Comparison of ENCODE assay signal across 8 cellular contexts in genomic region chr22:24400726-24401596, GRCh38. TPM values are rescaled to one million over a fixed set of nuclear protein-coding genes. Genes with fewer than 3 reads are reported as not detected.
DNase-seq lines count a peak whose midpoint lies in the region; TF ChIP-seq lines count a peak whose summit lies in the region.

No MANE protein-coding gene starts in this region.

- POLR2A ChIA-PET in CD8-positive, alpha-beta memory T cell (lab: Charles Lee), result no interaction called here

- H3K27me3 Mint-ChIP-seq in CD8-positive, alpha-beta memory T cell, result no peaks in the 10 kb centered on the region
- no peaks in the 10 kb centered on the region for H3K27me3 Mint-ChIP-seq in mesothelial cell of epicardium (ENCODE audit: low read depth)
- peaks cover 10% of the 10 kb centered on the region for H3K27me3 Mint-ChIP-seq in endothelial cell (ENCODE audit: unreplicated experiment)

- no peaks in the 10 kb centered on the region for H3K4me1 ChIP-seq in CD8-positive, alpha-beta memory T cell (ENCODE audit: insufficient read depth, low read length)
- H3K4me1 ChIP-seq in adipocyte (ENCODE audit: control insufficient read depth, insufficient read depth, low read length), result peaks cover 34% of the 10 kb centered on the region

- H3K27ac Mint-ChIP-seq in CD8-positive, alpha-beta memory T cell, result peak overlapping the region; percentile 4 to 88 (median 70)
- H3K27ac Mint-ChIP-seq in mesothelial cell of epicardium (peak overlapping the region; percentile 0), endothelial cell (ENCODE audit: unreplicated experiment) (no peak overlapping the region)

- H3K4me3 Mint-ChIP-seq in CD8-positive, alpha-beta memory T cell, result peak overlapping the region; percentile 6 to 85 (median 79)
- H3K4me3 Mint-ChIP-seq in mesothelial cell of epicardium (no peak overlapping the region), endothelial cell (ENCODE audit: unreplicated experiment) (no peak overlapping the region)

- peaks cover under 1 to 70% (median 9%) of the 10 kb centered on the region in 3 donors for H3K36me3 Mint-ChIP-seq in CD8-positive, alpha-beta memory T cell
- H3K36me3 Mint-ChIP-seq in mesothelial cell of epicardium (peaks cover 24% of the 10 kb centered on the region), endothelial cell (ENCODE audit: low read depth, unreplicated experiment) (peaks cover 40% of the 10 kb centered on the region)

- H3K36me3 ChIP-seq in CD8-positive, alpha-beta memory T cell (ENCODE audit: insufficient read depth, low read length), result peaks cover 1% of the 10 kb centered on the region
- H3K36me3 ChIP-seq in H7 (replicated peaks; ENCODE audit: control insufficient read depth, insufficient read depth, low read length) (peaks cover 5% of the 10 kb centered on the region), adipocyte (ENCODE audit: control insufficient read depth, insufficient read depth, low read length, severe bottlenecking) (peaks cover 24% of the 10 kb centered on the region)

- no peaks in the 10 kb centered on the region for H3K9me3 Mint-ChIP-seq in CD8-positive, alpha-beta memory T cell
- no peaks in the 10 kb centered on the region for H3K9me3 Mint-ChIP-seq in mesothelial cell of epicardium
- no peaks in the 10 kb centered on the region for H3K9me3 Mint-ChIP-seq in endothelial cell (ENCODE audit: unreplicated experiment)

- TF ChIP-seq CTCF in mesothelial cell of epicardium (IDR thresholded peaks at IDR 0.05; ENCODE audit: unreplicated experiment) (no peak), endothelial cell (IDR thresholded peaks at IDR 0.05; ENCODE audit: unreplicated experiment) (no peak)

- no peaks in the 10 kb centered on the region for H3K9me3 ChIP-seq in CD8-positive, alpha-beta memory T cell (ENCODE audit: low read length)
- no peaks in the 10 kb centered on the region for H3K9me3 ChIP-seq in adipocyte (ENCODE audit: control insufficient read depth, low read length)

- H3K4me3 ChIP-seq in CD8-positive, alpha-beta memory T cell (ENCODE audit: low read length), result no peak overlapping the region
- no peak overlapping the region for H3K4me3 ChIP-seq in H7 (ENCODE audit: insufficient read depth, low read depth, low read length)
- peak overlapping the region; percentile 13 for H3K4me3 ChIP-seq in adipocyte (ENCODE audit: low read length)

- peaks cover 19 to 24% (median 20%) of the 10 kb centered on the region in 3 donors for H3K4me1 Mint-ChIP-seq in CD8-positive, alpha-beta memory T cell
- H3K4me1 Mint-ChIP-seq in mesothelial cell of epicardium (peaks cover 65% of the 10 kb centered on the region), endothelial cell (ENCODE audit: unreplicated experiment) (peaks cover 23% of the 10 kb centered on the region)

- no peak overlapping the region for H3K27ac ChIP-seq in CD8-positive, alpha-beta memory T cell (ENCODE audit: low read depth, low read length)

- CTCF ChIA-PET in CD8-positive, alpha-beta memory T cell (lab: Charles Lee), result no interaction called here

- no peak overlapping the region for H3K9ac ChIP-seq in adipocyte (ENCODE audit: low read length)

- no peak for DNase-seq in CD8-positive, alpha-beta memory T cell
- DNase-seq in H7, result peak; percentile 9
- DNase-seq in adipocyte (ENCODE audit: low read depth), result no peak
- DNase-seq in mesothelial cell of epicardium (ENCODE audit: low spot score in 2 of 2, unreplicated experiment in 2 of 2), result no peak
- DNase-seq in cortex of kidney (lab: John Stamatoyannopoulos, UW), result no peak
- DNase-seq in hepatic stellate cell (ENCODE audit: low spot score), result no peak
- DNase-seq in endothelial cell (ENCODE audit: low spot score), result no peak
- DNase-seq in GM19238 (ENCODE audit: insufficient read length, low spot score), result no peak

- H3K27me3 ChIP-seq in CD8-positive, alpha-beta memory T cell (ENCODE audit: insufficient read depth, low read length, poor library complexity, severe bottlenecking), result no peaks in the 10 kb centered on the region
- no peaks in the 10 kb centered on the region for H3K27me3 ChIP-seq in H7 (ENCODE audit: control insufficient read depth, insufficient read depth, low read length)
- no peaks in the 10 kb centered on the region for H3K27me3 ChIP-seq in adipocyte (replicated peaks; ENCODE audit: control insufficient read depth, insufficient read depth, low read length)

RNA-seq across cellular contexts. Expression of gene ADORA2A, which starts 26.4 kb away (rescaled TPM):
- 10 to 100 TPM; 23.2 to 26.7 TPM for total RNA-seq in CD8-positive, alpha-beta memory T cell
- 89.6 TPM for polyA plus RNA-seq in CD8-positive, alpha-beta memory T cell
- 4.0 and 7.0 TPM in 2 replicates for total RNA-seq in H7 (2014; rRNA removed; shearing (Covaris generic))
- total RNA-seq in mesothelial cell of epicardium (8.3 to 10.8 TPM (median 9.4 TPM) in 3 replicates), endothelial cell (ENCODE audit: unreplicated experiment) (18.5 TPM)

Comparison
In these comparisons a context has a peak if more than half of its experiments do, and no peak if none do; other contexts are left out.
1. H3K4me3 Mint-ChIP-seq: peak in CD8-positive, alpha-beta memory T cell (7 of 7); none in mesothelial cell of epicardium (single experiment) and endothelial cell (single experiment).